37 cellular contexts compared by ENCODE assay signal in the genomic region with DNA sequence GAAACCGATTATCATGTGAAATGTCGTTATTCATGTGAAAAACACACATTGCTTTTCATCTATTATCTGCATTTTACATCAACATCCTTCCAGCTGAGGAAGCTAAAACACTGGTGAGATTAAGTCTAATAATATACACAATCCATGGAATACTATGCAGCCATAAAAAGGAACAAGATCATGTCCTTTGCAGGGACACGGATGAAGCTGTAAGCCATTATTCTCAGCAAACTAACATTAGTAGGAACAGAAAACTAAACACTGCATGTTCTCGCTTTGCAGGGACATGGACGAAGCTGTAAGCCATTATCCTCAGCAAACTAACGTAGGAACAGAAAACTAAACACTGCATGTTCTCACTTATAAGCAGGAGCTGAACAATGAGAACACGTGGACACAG.
"Had no signal": no experiment of that assay in that cellular context is flagged by ENCODE, and none has a peak within 500 bp of the region (broad histone marks: within the 10 kb centered on the region; RNA-seq: fewer than 3 reads in every experiment).

No MANE protein-coding gene starts in this region.

- H3K27me3 Mint-ChIP-seq: activated B cell treated with CpG ODN at 0.5 μM for 24 hours; activated CD4-positive, alpha-beta memory T cell treated with anti-CD3 and anti-CD28 coated beads for 36 hours; activated CD8-positive, alpha-beta T cell treated with anti-CD3 and anti-CD28 coated beads for 36 hours; activated naive CD8-positive, alpha-beta T cell treated with anti-CD3 and anti-CD28 coated beads for 36 hours; activated T-helper 17 cell treated with anti-CD3 and anti-CD28 coated beads, Interleukin-2, amount 50 U/mL, for 72 hours; brain; central memory CD8-positive, alpha-beta T cell; T-cell; T-helper 17 cell had no signal

- H3K9me3 Mint-ChIP-seq: activated naive CD4-positive, alpha-beta T cell treated with anti-CD3 and anti-CD28 coated beads, Interleukin-2, amount 50 U/mL, for 72 hours; activated naive CD8-positive, alpha-beta T cell treated with anti-CD3 and anti-CD28 coated beads for 36 hours; activated T-cell treated with anti-CD3 and anti-CD28 coated beads, Interleukin-2, amount 50 U/mL, for 4 hours; activated T-cell treated with anti-CD3 and anti-CD28 coated beads, Interleukin-2, amount 50 U/mL, for 72 hours; activated T-helper 1 cell treated with anti-CD3 and anti-CD28 coated beads, Interleukin-12 subunit alpha, Interleukin-12 subunit beta, Interleukin-2, Interleukin-4 antibody, amounts not matched to agents 30 ng/mL and 10 ng/mL and 1 ng/mL, durations not matched to agents 14 hours and 24 hours and 36 hours; activated T-helper 17 cell treated with anti-CD3 and anti-CD28 coated beads, Interleukin-2, amount 50 U/mL, for 72 hours; central memory CD8-positive, alpha-beta T cell had no signal

- H3K27ac ChIP-seq: adrenal gland, cardiac muscle cell, VCaP had no signal

- H3K4me1 ChIP-seq: adrenal gland had no signal

- H3K9me3 ChIP-seq: adrenal gland had no signal

- H3K27ac Mint-ChIP-seq: activated B cell treated with CpG ODN at 0.5 μM for 24 hours; activated CD4-positive, alpha-beta memory T cell treated with anti-CD3 and anti-CD28 coated beads for 36 hours; activated CD8-positive, alpha-beta T cell treated with anti-CD3 and anti-CD28 coated beads for 36 hours; activated naive CD4-positive, alpha-beta T cell treated with anti-CD3 and anti-CD28 coated beads for 36 hours; activated naive CD4-positive, alpha-beta T cell treated with anti-CD3 and anti-CD28 coated beads, Interleukin-2, amount 50 U/mL, for 72 hours; activated naive CD8-positive, alpha-beta T cell treated with anti-CD3 and anti-CD28 coated beads for 36 hours; activated T-cell treated with anti-CD3 and anti-CD28 coated beads, Interleukin-2, amount 50 U/mL, for 72 hours; activated T-helper 1 cell treated with anti-CD3 and anti-CD28 coated beads, Interleukin-12 subunit alpha, Interleukin-12 subunit beta, Interleukin-2, Interleukin-4 antibody, amounts not matched to agents 30 ng/mL and 10 ng/mL and 1 ng/mL, durations not matched to agents 14 hours and 24 hours and 36 hours; activated T-helper 17 cell treated with anti-CD3 and anti-CD28 coated beads, Interleukin-2, amount 50 U/mL, for 72 hours; T-cell; T-helper 17 cell; T-helper 2 cell treated with Interferon-gamma antibody and Interleukin-4, amounts not matched to agents 5 μg/mL and 100 μg/mL, for 36 hours had no signal

- H3K36me3 ChIP-seq: adrenal gland, cardiac muscle cell had no signal

- H3K4me3 ChIP-seq: adrenal gland, cardiac muscle cell had no signal

- H3K27me3 ChIP-seq: adrenal gland, cardiac muscle cell had no signal

- H3K4me3 Mint-ChIP-seq: activated B cell treated with CpG ODN at 0.5 μM for 24 hours; activated CD4-positive, alpha-beta memory T cell treated with anti-CD3 and anti-CD28 coated beads for 36 hours; activated CD8-positive, alpha-beta T cell treated with anti-CD3 and anti-CD28 coated beads for 36 hours; activated naive CD4-positive, alpha-beta T cell treated with anti-CD3 and anti-CD28 coated beads for 36 hours; activated naive CD8-positive, alpha-beta T cell treated with anti-CD3 and anti-CD28 coated beads for 36 hours; activated T-cell treated with anti-CD3 and anti-CD28 coated beads, Interleukin-2, amount 50 U/mL, for 4 hours; activated T-cell treated with anti-CD3 and anti-CD28 coated beads, Interleukin-2, amount 50 U/mL, for 72 hours; activated T-helper 1 cell treated with anti-CD3 and anti-CD28 coated beads, Interleukin-12 subunit alpha, Interleukin-12 subunit beta, Interleukin-2, Interleukin-4 antibody, amounts not matched to agents 30 ng/mL and 10 ng/mL and 1 ng/mL, durations not matched to agents 14 hours and 24 hours and 36 hours; activated T-helper 17 cell treated with anti-CD3 and anti-CD28 coated beads, Interleukin-2, amount 50 U/mL, for 72 hours; brain; central memory CD8-positive, alpha-beta T cell; T-cell; T-helper 17 cell; T-helper 2 cell treated with Interferon-gamma antibody and Interleukin-4, amounts not matched to agents 5 μg/mL and 100 μg/mL, for 36 hours had no signal

- H3K4me1 Mint-ChIP-seq: activated B cell treated with CpG ODN at 0.5 μM for 24 hours; activated T-helper 17 cell treated with anti-CD3 and anti-CD28 coated beads, Interleukin-2, amount 50 U/mL, for 72 hours; central memory CD8-positive, alpha-beta T cell; T-helper 17 cell had no signal

- DNase-seq: activated B cell treated with CpG ODN at 0.5 μM for 24 hours; activated CD4-positive, alpha-beta memory T cell treated with anti-CD3 and anti-CD28 coated beads for 36 hours; activated CD4-positive, alpha-beta T cell treated with anti-CD3 and anti-CD28 coated beads for 48 hours; activated CD4-positive, alpha-beta T cell treated with anti-CD3 and anti-CD28 coated beads, Interleukin-2, amount 50 U/mL, for 1 hour; activated CD4-positive, alpha-beta T cell treated with anti-CD3 and anti-CD28 coated beads, Interleukin-2, amount 50 U/mL, for 4 hours; activated CD4-positive, CD25-positive, alpha-beta regulatory T cell treated with anti-CD3 and anti-CD28 coated beads, Interleukin-2, amount 50 U/mL, for 72 hours; activated CD8-positive, alpha-beta memory T cell treated with anti-CD3 and anti-CD28 coated beads, Interleukin-2, amount 50 U/mL, for 4 hours; activated CD8-positive, alpha-beta T cell treated with anti-CD3 and anti-CD28 coated beads for 36 hours; activated effector memory CD4-positive, alpha-beta T cell treated with anti-CD3 and anti-CD28 coated beads, Interleukin-2, amount 50 U/mL, for 16 hours; activated gamma-delta T cell treated with Interleukin-2 at 50 U/mL for 16 hours; activated naive CD4-positive, alpha-beta T cell; activated naive CD4-positive, alpha-beta T cell treated with anti-CD3 and anti-CD28 coated beads for 36 hours; activated naive CD4-positive, alpha-beta T cell treated with anti-CD3 and anti-CD28 coated beads, Interleukin-2, amount 50 U/mL, for 16 hours; activated naive CD8-positive, alpha-beta T cell treated with anti-CD3 and anti-CD28 coated beads for 36 hours; activated T-cell treated with anti-CD3 and anti-CD28 coated beads for 4 hours; activated T-cell treated with anti-CD3 and anti-CD28 coated beads, Interleukin-2, amount 50 U/mL, for 1 hour; activated T-cell treated with anti-CD3 and anti-CD28 coated beads, Interleukin-2, amount 50 U/mL, for 4 hours; activated T-cell treated with anti-CD3 and anti-CD28 coated beads, Interleukin-2, amount 50 U/mL, for 72 hours; adrenal gland; amniotic stem cell; aorta; caudate nucleus; cerebellar nuclear complex; T-cell; T-helper 17 cell; T-helper 9 cell had no signal

- FAIRE-seq: astrocyte, bronchial epithelial cell, TTC549 had no signal

- ATAC-seq: activated CD8-positive, alpha-beta T cell treated with anti-CD3 and anti-CD28 coated beads for 36 hours; T-cell; T-helper 17 cell had no signal
